8 cellular contexts compared by ENCODE assay signal in the genomic region with DNA sequence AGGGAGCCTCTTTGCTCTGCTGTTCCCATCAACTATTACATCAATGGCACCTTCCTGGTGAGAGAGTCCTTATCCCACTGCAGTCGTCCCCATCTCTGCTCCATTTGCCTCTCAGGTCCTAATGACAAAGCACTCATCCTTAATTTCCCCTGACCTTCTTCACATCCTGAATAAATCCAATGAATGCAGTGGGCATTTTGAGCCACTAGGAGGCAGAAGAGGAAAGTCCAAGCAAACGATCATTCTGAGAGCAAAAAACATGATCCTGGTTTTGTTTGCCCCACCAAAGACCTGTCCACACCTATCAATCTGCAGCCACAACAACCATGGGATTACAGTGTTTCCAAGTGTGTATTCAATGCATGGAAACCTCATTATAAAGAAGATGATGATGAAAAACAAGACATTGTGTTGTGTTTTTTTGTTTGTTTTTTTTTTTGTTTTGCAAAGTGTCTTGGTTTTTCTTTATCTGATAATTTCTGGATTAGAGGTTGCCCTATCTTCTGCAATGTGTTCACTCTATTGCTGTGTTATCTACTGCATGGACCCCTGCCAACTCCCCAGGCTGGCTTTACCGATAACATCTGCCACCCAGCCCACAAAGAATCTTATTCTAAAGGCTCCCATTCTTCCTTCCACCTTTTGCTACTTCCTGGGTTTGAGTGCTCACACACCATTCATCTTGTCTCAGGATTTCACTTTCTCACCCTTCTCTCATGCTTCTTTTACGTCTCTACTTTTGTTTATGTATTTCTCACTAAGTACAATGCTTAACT.
DNase-seq lines count a peak whose midpoint lies in the region; ATAC-seq and TF ChIP-seq lines count a peak whose summit lies in the region.

No MANE protein-coding gene starts in this region.

- H3K9me3 ChIP-seq in CD4-positive, alpha-beta T cell (ENCODE audit: control insufficient read depth, low read length), result no peaks in the 10 kb centered on the region
- H3K9me3 ChIP-seq in tibial artery, result no peaks in the 10 kb centered on the region

- intact Hi-C loops in CD4-positive, alpha-beta T cell (cut with DNase I, micrococcal nuclease), result loop anchor here (5.0 kb wide), 3 partner anchors 1066 to 1921 kb away; no protein-coding TSS in a partner anchor
- intact Hi-C loops in tibial artery (cut with DNase I; ENCODE audit: low total_unique reads), result no loop called here
- intact Hi-C loops in activated T-helper 2 cell treated with anti-CD3 and anti-CD28 coated beads, Interferon-gamma antibody, Interleukin-2, Interleukin-4, amounts not matched to agents 10 μg/mL and 5 μg/mL and 100 μg/mL, durations not matched to agents 14 hours and 24 hours and 36 hours (cut with micrococcal nuclease), result no loop called here

- CTCF ChIA-PET in CD4-positive, alpha-beta T cell (lab: Charles Lee), result no interaction called here

- no peaks in the 10 kb centered on the region for H3K27me3 Mint-ChIP-seq in CD4-positive, alpha-beta T cell
- H3K27me3 Mint-ChIP-seq in activated T-helper 2 cell treated with anti-CD3 and anti-CD28 coated beads, Interferon-gamma antibody, Interleukin-2, Interleukin-4, amounts not matched to agents 10 μg/mL and 5 μg/mL and 100 μg/mL, durations not matched to agents 14 hours and 24 hours and 36 hours (ENCODE audit: low read depth), result no peaks in the 10 kb centered on the region

- TF ChIP-seq CTCF in CD4-positive, alpha-beta T cell (IDR thresholded peaks at IDR 0.05), result peak; percentile 33
- TF ChIP-seq CTCF in WI38 (IDR thresholded peaks at IDR 0.05; ENCODE audit: low read depth, low read length) (0 out of 2 replicates have a peak, but pooled peaks have one; percentile 17), tibial artery (IDR thresholded peaks at IDR 0.05) (peak; percentile 19 to 22)

- no peaks in the 10 kb centered on the region for H3K36me3 Mint-ChIP-seq in CD4-positive, alpha-beta T cell (ENCODE audit: low read depth)
- H3K36me3 Mint-ChIP-seq in activated T-helper 2 cell treated with anti-CD3 and anti-CD28 coated beads, Interferon-gamma antibody, Interleukin-2, Interleukin-4, amounts not matched to agents 10 μg/mL and 5 μg/mL and 100 μg/mL, durations not matched to agents 14 hours and 24 hours and 36 hours (ENCODE audit: low read depth), result no peaks in the 10 kb centered on the region

- no peak overlapping the region for H3K27ac Mint-ChIP-seq in CD4-positive, alpha-beta T cell
- H3K27ac Mint-ChIP-seq in activated T-helper 2 cell treated with anti-CD3 and anti-CD28 coated beads, Interferon-gamma antibody, Interleukin-2, Interleukin-4, amounts not matched to agents 10 μg/mL and 5 μg/mL and 100 μg/mL, durations not matched to agents 14 hours and 24 hours and 36 hours, result no peak overlapping the region

- peaks cover 10% of the 10 kb centered on the region for H3K4me1 Mint-ChIP-seq in CD4-positive, alpha-beta T cell (ENCODE audit: low read depth)
- no peaks in the 10 kb centered on the region for H3K4me1 Mint-ChIP-seq in activated T-helper 2 cell treated with anti-CD3 and anti-CD28 coated beads, Interferon-gamma antibody, Interleukin-2, Interleukin-4, amounts not matched to agents 10 μg/mL and 5 μg/mL and 100 μg/mL, durations not matched to agents 14 hours and 24 hours and 36 hours (ENCODE audit: low read depth)

- no peak overlapping the region for H3K27ac ChIP-seq in CD4-positive, alpha-beta T cell (ENCODE audit: low read depth, low read length)
- H3K27ac ChIP-seq in tibial artery, result no peak overlapping the region

- H3K4me3 Mint-ChIP-seq in CD4-positive, alpha-beta T cell, result no peak overlapping the region
- H3K4me3 Mint-ChIP-seq in activated T-helper 2 cell treated with anti-CD3 and anti-CD28 coated beads, Interferon-gamma antibody, Interleukin-2, Interleukin-4, amounts not matched to agents 10 μg/mL and 5 μg/mL and 100 μg/mL, durations not matched to agents 14 hours and 24 hours and 36 hours (ENCODE audit: low read depth), result no peak overlapping the region

- no peak for ATAC-seq in CD4-positive, alpha-beta T cell (ENCODE audit: poor library complexity)
- ATAC-seq in GM18511 (IDR thresholded peaks at IDR 0.05; ENCODE audit: unreplicated experiment), result peak; percentile 86

- no peak overlapping the region for H3K4me3 ChIP-seq in WI38 (ENCODE audit: low read depth, low read length)
- no peak overlapping the region for H3K4me3 ChIP-seq in tibial artery

- H3K36me3 ChIP-seq in tibial artery, result no peaks in the 10 kb centered on the region

- H3K4me1 ChIP-seq in tibial artery, result no peaks in the 10 kb centered on the region

- DNase-seq in CD4-positive, alpha-beta T cell, result peak in 1 of 10 experiments; percentile 5
- peak; percentile 0 for DNase-seq in LHCN-M2 (ENCODE audit: low read depth)
- DNase-seq in iPS-NIHi7 (ENCODE audit: extremely low spot score), result peak; percentile 49
- no peak for DNase-seq in tibial artery
- DNase-seq in activated T-helper 2 cell treated with anti-CD3 and anti-CD28 coated beads, Interferon-gamma antibody, Interleukin-2, Interleukin-4, amounts not matched to agents 10 μg/mL and 5 μg/mL and 100 μg/mL, durations not matched to agents 14 hours and 24 hours and 36 hours (ENCODE audit: low spot score), result no peak
- DNase-seq in COR-L47 (lab: John Stamatoyannopoulos, UW), result no peak

- H3K27me3 ChIP-seq in CD4-positive, alpha-beta T cell (ENCODE audit: control insufficient read depth, insufficient read depth, low read length), result no peaks in the 10 kb centered on the region
- H3K27me3 ChIP-seq in tibial artery, result no peaks in the 10 kb centered on the region

- no peaks in the 10 kb centered on the region for H3K9me3 Mint-ChIP-seq in CD4-positive, alpha-beta T cell
- no peaks in the 10 kb centered on the region for H3K9me3 Mint-ChIP-seq in activated T-helper 2 cell treated with anti-CD3 and anti-CD28 coated beads, Interferon-gamma antibody, Interleukin-2, Interleukin-4, amounts not matched to agents 10 μg/mL and 5 μg/mL and 100 μg/mL, durations not matched to agents 14 hours and 24 hours and 36 hours

- POLR2A ChIA-PET in CD4-positive, alpha-beta T cell (lab: Charles Lee), result no interaction called here

Comparison
In these comparisons a context has a peak if more than half of its experiments do, and no peak if none do; other contexts are left out.
1. DNase-seq: peak in LHCN-M2 (single experiment) and iPS-NIHi7 (single experiment); none in tibial artery (0 of 2), activated T-helper 2 cell treated with anti-CD3 and anti-CD28 coated beads, Interferon-gamma antibody, Interleukin-2, Interleukin-4, amounts not matched to agents 10 μg/mL and 5 μg/mL and 100 μg/mL, durations not matched to agents 14 hours and 24 hours and 36 hours (single experiment) and COR-L47 (single experiment).
2. intact Hi-C loops: an anchor here in CD4-positive, alpha-beta T cell (5.0 kb wide); none called in tibial artery and activated T-helper 2 cell treated with anti-CD3 and anti-CD28 coated beads, Interferon-gamma antibody, Interleukin-2, Interleukin-4, amounts not matched to agents 10 μg/mL and 5 μg/mL and 100 μg/mL, durations not matched to agents 14 hours and 24 hours and 36 hours.
3. Peak in every context shown above with its lines, with median percentiles within 50 percentile points of each other: CTCF ChIP-seq.